Comparison of ENCODE assay signal across 27 cellular contexts in the genomic region with DNA sequence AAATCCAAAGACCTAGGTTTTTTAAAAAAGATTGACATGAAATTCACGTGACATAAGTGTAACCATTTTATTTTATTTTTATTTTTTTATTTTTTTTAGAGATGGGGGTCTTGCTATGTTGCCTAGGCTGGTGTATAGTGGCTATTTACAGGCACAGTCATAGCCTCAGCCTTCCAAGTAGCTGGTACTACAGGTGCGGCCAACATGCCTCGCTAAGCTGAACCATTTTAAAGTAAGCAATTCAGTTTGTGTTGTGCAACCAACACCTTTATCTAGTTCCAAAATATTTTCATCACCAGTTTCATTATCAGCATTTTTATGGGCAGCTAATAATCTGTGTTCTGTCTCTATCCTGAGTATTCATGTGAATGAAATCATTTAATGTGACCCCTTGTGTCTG.
"Had no signal": no experiment of that assay in that cellular context is flagged by ENCODE, and none has a peak within 500 bp of the region (broad histone marks: within the 10 kb centered on the region; RNA-seq: fewer than 3 reads in every experiment).

No MANE protein-coding gene starts in this region.

- H3K36me3 ChIP-seq: stomach, suprapubic skin, thoracic aorta, thyroid gland, tibial artery, tibial nerve, transverse colon, upper lobe of left lung, upper lobe of right lung, uterus, vagina had no signal

- H3K27ac ChIP-seq: stomach, suprapubic skin, testis, thoracic aorta, thyroid gland, tibial artery, tibial nerve, transverse colon, upper lobe of left lung, upper lobe of right lung, uterus, vagina had no signal

- H3K4me1 ChIP-seq: stomach, suprapubic skin, testis, thyroid gland, tibial artery, tibial nerve, transverse colon, upper lobe of left lung, upper lobe of right lung, uterus, vagina had no signal

- DNase-seq: stimulated activated CD4-positive, alpha-beta T cell treated with anti-CD3 and anti-CD28 coated beads, Interleukin-2, amount 100 ng/mL, for 48 hours; stimulated activated CD4-positive, alpha-beta T cell treated with anti-CD3 and anti-CD28 coated beads, Interleukin-4, amount 100 ng/mL, for 1 hour; stimulated activated CD4-positive, alpha-beta T cell treated with anti-CD3 and anti-CD28 coated beads, Interleukin-4, amount 100 ng/mL, for 24 hours; stimulated activated CD4-positive, alpha-beta T cell treated with anti-CD3 and anti-CD28 coated beads, Interleukin-4, amount 100 ng/mL, for 4 hours; stimulated activated CD8-positive, alpha-beta memory T cell treated with anti-CD3 and anti-CD28 coated beads, Interleukin-4, amount 100 ng/mL, for 48 hours; stimulated activated naive B cell treated with anti-CD40 and anti-IgM and Interleukin-4, amounts not matched to agents 10 μg/mL and 1 μg/mL and 100 μg/mL, for 72 hours; stimulated activated naive CD4-positive, alpha-beta T cell; stimulated activated naive CD4-positive, alpha-beta T cell treated with Interleukin-2 at 50 U/mL for 16 hours; stimulated activated naive CD8-positive, alpha-beta T cell treated with anti-CD3 and anti-CD28 coated beads, Interleukin-15, amount 100 ng/mL, for 72 hours; stimulated activated naive CD8-positive, alpha-beta T cell treated with anti-CD3 and anti-CD28 coated beads, Interleukin-15, Interleukin-2, amounts not matched to agents 100 U/mL and 50 U/mL, for 24 hours; stomach; substantia nigra; testis; thyroid gland; tibial artery; transverse colon; trophoblast cell; upper lobe of right lung; uterus had no signal

- H3K27me3 ChIP-seq: stomach, suprapubic skin, testis, thyroid gland, tibial artery, tibial nerve, transverse colon, upper lobe of left lung, upper lobe of right lung, uterus, vagina had no signal

- ATAC-seq: stimulated activated effector memory CD8-positive, alpha-beta T cell treated with anti-CD3 and anti-CD28 coated beads, Interleukin-12 subunit alpha, Interleukin-12 subunit beta, amount 100 ng/mL, for 72 hours; stimulated activated memory B cell treated with anti-CD40 and anti-IgM and Interleukin-4, amounts not matched to agents 10 μg/mL and 1 μg/mL and 100 μg/mL, for 72 hours; stimulated activated naive B cell treated with anti-CD40 and anti-IgM and Interleukin-4, amounts not matched to agents 10 μg/mL and 1 μg/mL and 100 μg/mL, for 72 hours; stimulated activated naive CD8-positive, alpha-beta T cell treated with anti-CD3 and anti-CD28 coated beads, Interleukin-15, amount 100 ng/mL, for 72 hours; stimulated activated naive CD8-positive, alpha-beta T cell treated with anti-CD3 and anti-CD28 coated beads, Interleukin-15, Interleukin-2, amounts not matched to agents 100 U/mL and 50 U/mL, for 24 hours; upper lobe of right lung had no signal

- H3K9me3 ChIP-seq: stomach, suprapubic skin, testis, thoracic aorta, thyroid gland, tibial artery, tibial nerve, transverse colon, upper lobe of left lung, upper lobe of right lung, uterus, vagina had no signal

- H3K4me3 ChIP-seq: stomach, suprapubic skin, testis, thoracic aorta, thyroid gland, tibial artery, tibial nerve, transverse colon, upper lobe of left lung, upper lobe of right lung, uterus, vagina had no signal

- FAIRE-seq: urothelium cell line had no signal
